ENCODE assay signal across 8 cellular contexts in genomic region chrX:43559643-43560042, GRCh38.
DNase-seq lines count a peak whose midpoint lies in the region; ATAC-seq and TF ChIP-seq lines count a peak whose summit lies in the region.

No MANE protein-coding gene starts in this region.

- DNase-seq in GM10248 (ENCODE audit: extremely low spot score) = no peak
- DNase-seq in NCI-H1105 (lab: John Stamatoyannopoulos, UW) = peak; percentile 18
- DNase-seq in activated B cell treated with CpG ODN at 0.5 μM for 24 hours = peak; percentile 13
- DNase-seq in endothelial cell (ENCODE audit: low spot score) = peak; percentile 48
- peak; percentile 28 for DNase-seq in midbrain (lab: John Stamatoyannopoulos, UW)
- no peak for DNase-seq in type B pancreatic cell (ENCODE audit: extremely low spot score, unreplicated experiment)

- TF ChIP-seq CTCF in GM10248 (IDR thresholded peaks at IDR 0.05; ENCODE audit: control extremely low read depth, extremely low read depth, low read depth, missing control alignments) = peak; percentile 3
- no peak for TF ChIP-seq CTCF in activated B cell treated with CpG ODN at 0.5 μM for 24 hours (IDR thresholded peaks at IDR 0.05)
- TF ChIP-seq CTCF in endothelial cell (IDR thresholded peaks at IDR 0.05; ENCODE audit: unreplicated experiment) = no peak
- peak; percentile 73 for TF ChIP-seq CTCF in type B pancreatic cell (conservative IDR thresholded peaks at IDR 0.05)

- H3K4me3 Mint-ChIP-seq in activated B cell treated with CpG ODN at 0.5 μM for 24 hours (no peak overlapping the region), endothelial cell (ENCODE audit: unreplicated experiment) (no peak overlapping the region), type B pancreatic cell (no peak overlapping the region)

- ATAC-seq in activated B cell treated with CpG ODN at 0.5 μM for 24 hours (ENCODE audit: low read depth) = peak; percentile 31
- ATAC-seq in HG02642 (IDR thresholded peaks at IDR 0.05; ENCODE audit: poor library complexity, unreplicated experiment) = no peak
- no peak for ATAC-seq in GM18867 (IDR thresholded peaks at IDR 0.05; ENCODE audit: unreplicated experiment)

- POLR2A ChIA-PET in GM10248 (lab: Yijun Ruan, JAX) (no interaction called here), activated B cell treated with CpG ODN at 0.5 μM for 24 hours (lab: Charles Lee) (no interaction called here)

- H3K9me3 Mint-ChIP-seq in activated B cell treated with CpG ODN at 0.5 μM for 24 hours (peaks cover 3% of the 10 kb centered on the region), endothelial cell (ENCODE audit: unreplicated experiment) (no peaks in the 10 kb centered on the region), type B pancreatic cell (no peaks in the 10 kb centered on the region)

- H3K27me3 Mint-ChIP-seq in activated B cell treated with CpG ODN at 0.5 μM for 24 hours = no peaks in the 10 kb centered on the region
- H3K27me3 Mint-ChIP-seq in endothelial cell (ENCODE audit: unreplicated experiment) = peaks cover 2% of the 10 kb centered on the region
- H3K27me3 Mint-ChIP-seq in type B pancreatic cell = no peaks in the 10 kb centered on the region

- H3K27ac Mint-ChIP-seq in activated B cell treated with CpG ODN at 0.5 μM for 24 hours = no peak overlapping the region
- no peak overlapping the region for H3K27ac Mint-ChIP-seq in endothelial cell (ENCODE audit: unreplicated experiment)
- peak overlapping the region; percentile 12 for H3K27ac Mint-ChIP-seq in type B pancreatic cell

- H3K4me1 Mint-ChIP-seq in activated B cell treated with CpG ODN at 0.5 μM for 24 hours (peaks cover 10% of the 10 kb centered on the region), endothelial cell (ENCODE audit: unreplicated experiment) (no peaks in the 10 kb centered on the region), type B pancreatic cell (ENCODE audit: unreplicated experiment) (peaks cover 4% of the 10 kb centered on the region)

- H3K36me3 Mint-ChIP-seq in activated B cell treated with CpG ODN at 0.5 μM for 24 hours (ENCODE audit: low read depth) (no peaks in the 10 kb centered on the region), endothelial cell (ENCODE audit: low read depth, unreplicated experiment) (no peaks in the 10 kb centered on the region), type B pancreatic cell (no peaks in the 10 kb centered on the region)

- CTCF ChIA-PET in GM10248 (lab: Yijun Ruan, JAX) (interaction anchor here (0.7 to 1.4 kb wide), 3 partner anchors 9 to 1778 kb away, joined by 3 read pairs; no protein-coding TSS in a partner anchor), activated B cell treated with CpG ODN at 0.5 μM for 24 hours (lab: Charles Lee) (interaction anchor here (1.2 to 2.1 kb wide), 4 partner anchors 188 to 1778 kb away, joined by 3 to 6 read pairs (median 5); no protein-coding TSS in a partner anchor)

- intact Hi-C loops in activated B cell treated with CpG ODN at 0.5 μM for 24 hours (cut with micrococcal nuclease) = loop anchor here (1.0 to 10.0 kb wide), 6 partner anchors 55 to 2001 kb away; no protein-coding TSS in a partner anchor

Comparison
In these comparisons a context has a peak if more than half of its experiments do, and no peak if none do; other contexts are left out.
1. DNase-seq: peak in NCI-H1105 (single experiment), activated B cell treated with CpG ODN at 0.5 μM for 24 hours (single experiment), endothelial cell (single experiment) and midbrain (single experiment); none in GM10248 (single experiment) and type B pancreatic cell (single experiment).
2. CTCF ChIP-seq: peak in GM10248 (single experiment) and type B pancreatic cell (single experiment); none in activated B cell treated with CpG ODN at 0.5 μM for 24 hours (single experiment) and endothelial cell (single experiment).